ENCODE assay signal across 20 cellular contexts in the genomic region with DNA sequence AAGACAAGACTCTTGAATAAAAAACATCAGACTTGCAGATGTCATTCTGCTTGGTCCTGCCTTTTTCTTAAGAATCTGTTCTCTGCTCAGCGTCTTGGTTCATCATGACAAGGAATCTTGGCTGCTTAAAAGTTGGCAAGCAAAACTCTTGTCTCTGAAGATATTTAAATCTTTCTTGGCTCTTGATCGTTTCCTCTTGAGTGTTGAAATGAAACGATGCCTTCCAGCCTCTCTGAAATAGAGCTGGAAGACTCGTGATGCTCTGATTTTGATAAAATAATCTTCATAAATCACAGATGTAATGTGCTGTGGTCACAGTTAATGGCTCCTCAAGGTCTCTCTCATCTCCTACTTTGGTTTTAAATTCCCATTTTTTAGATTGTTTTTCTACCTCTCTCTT. TPM values are rescaled to one million over a fixed set of nuclear protein-coding genes. Genes with fewer than 3 reads are reported as not detected.
DNase-seq lines count a peak whose midpoint lies in the region; ATAC-seq lines count a peak whose summit lies in the region.
"Had no signal": no experiment of that assay in that cellular context is flagged by ENCODE, and none has a peak within 500 bp of the region (broad histone marks: within the 10 kb centered on the region; RNA-seq: fewer than 3 reads in every experiment).

No MANE protein-coding gene starts in this region.

- no peaks in the 10 kb centered on the region for H3K4me1 ChIP-seq in SJCRH30
- H3K4me1 ChIP-seq: BE2C had no signal

- ATAC-seq in sciatic nerve (peak; percentile 46), GM18519 (IDR thresholded peaks at IDR 0.05; ENCODE audit: low FRiP score, unreplicated experiment) (no peak)
- ATAC-seq: GM23338, HCT116, K562 had no signal

- H3K27ac ChIP-seq in SJCRH30, result no peak overlapping the region

- no peaks in the 10 kb centered on the region for H3K36me3 ChIP-seq in SJCRH30
- H3K36me3 ChIP-seq: BE2C had no signal

- no peak overlapping the region for H3K4me3 ChIP-seq in SJCRH30
- H3K4me3 ChIP-seq: GM23338, K562 had no signal

- no peaks in the 10 kb centered on the region for H3K9me3 ChIP-seq in SJCRH30 (replicated peaks)
- H3K9me3 ChIP-seq: BE2C had no signal

- intact Hi-C loops in sciatic nerve (cut with DNase I), result no loop called here

- DNase-seq in Ammon's horn (ENCODE audit: low spot score), result peak; percentile 17
- peak; percentile 89 for DNase-seq in amniotic epithelial cell (ENCODE audit: low read depth)
- DNase-seq in fibroblast of peridontal ligament (ENCODE audit: extremely low read depth), result peak; percentile 49
- no peak for DNase-seq in sciatic nerve (ENCODE audit: low spot score)
- DNase-seq in NOMO-1 treated with DMSO at 0.1 percent for 48 hours (lab: John Stamatoyannopoulos, UW; ENCODE audit: unreplicated experiment), result no peak
- DNase-seq in SJCRH30, result no peak
- no peak for DNase-seq in activated CD4-positive, alpha-beta T cell treated with anti-CD3 and anti-CD28 coated beads, Interleukin-2, amount 50 U/mL, for 48 hours
- DNase-seq: ACHN; BE2C; Calu3; CD4-positive, alpha-beta memory T cell; DMS79 treated with DMSO at 0.1 percent for 48 hours; NCI-H1436; NCI-H2029 treated with DMSO at 0.1 percent for 48 hours; NCI-H510A; NCI-H82 had no signal

- no peaks in the 10 kb centered on the region for H3K27me3 ChIP-seq in SJCRH30
- H3K27me3 ChIP-seq: BE2C had no signal

RNA-seq across cellular contexts. Expression of a gene that starts 39.9 kb away (rescaled TPM):
- total RNA-seq in sciatic nerve, result 22.1 TPM
- total RNA-seq in SJCRH30 (2014; rRNA removed; shearing (Covaris generic)), result 12.7 and 13.4 TPM in 2 replicates

RNA-seq across cellular contexts. Expression of a gene that starts 54.8 kb away (rescaled TPM):
- total RNA-seq in sciatic nerve, result 30.8 TPM
- 12.5 and 17.2 TPM in 2 replicates for total RNA-seq in SJCRH30 (2014; rRNA removed; shearing (Covaris generic))

Comparison
In these comparisons a context has a peak if more than half of its experiments do, and no peak if none do; other contexts are left out.
1. DNase-seq: peak in Ammon's horn (single experiment), amniotic epithelial cell (single experiment) and fibroblast of peridontal ligament (single experiment); none in sciatic nerve (single experiment), NOMO-1 treated with DMSO at 0.1 percent for 48 hours (single experiment), SJCRH30 (0 of 2) and activated CD4-positive, alpha-beta T cell treated with anti-CD3 and anti-CD28 coated beads, Interleukin-2, amount 50 U/mL, for 48 hours (0 of 2).